Comparison of ENCODE assay signal across 9 cellular contexts in genomic region chr16:17377360-17378324, GRCh38.
DNase-seq lines count a peak whose midpoint lies in the region; ATAC-seq, FAIRE-seq and TF ChIP-seq lines count a peak whose summit lies in the region.
"Had no signal": no experiment of that assay in that cellular context is flagged by ENCODE, and none has a peak within 500 bp of the region (broad histone marks: within the 10 kb centered on the region; RNA-seq: fewer than 3 reads in every experiment).

No MANE protein-coding gene starts in this region.

- H3K18ac ChIP-seq in neuronal stem cell (ENCODE audit: low read length) = no peak overlapping the region

- no peak overlapping the region for H2AK5ac ChIP-seq in neuronal stem cell (ENCODE audit: low read depth, low read length)

- no TSS peak for BruUV-seq in Caco-2 (replicated peaks; lab: Mats Ljungman, UMichigan)

- H3K23ac ChIP-seq in neuronal stem cell (ENCODE audit: low read depth, low read length, poor library complexity) = no peak overlapping the region

- H3K4me1 Mint-ChIP-seq in astrocyte (ENCODE audit: low read depth, unreplicated experiment) (peaks cover 27% of the 10 kb centered on the region), Caco-2 (ENCODE audit: low read depth, unreplicated experiment) (no peaks in the 10 kb centered on the region)

- H2BK5ac ChIP-seq in neuronal stem cell (ENCODE audit: low read length) = no peak overlapping the region

- H3K9ac ChIP-seq in astrocyte (ENCODE audit: low read length) = no peak overlapping the region
- H3K9ac ChIP-seq in neuronal stem cell (ENCODE audit: low read depth, low read length, poor library complexity) = no peak overlapping the region

- peaks cover 2% of the 10 kb centered on the region for H3K27me3 Mint-ChIP-seq in astrocyte (ENCODE audit: low read depth, unreplicated experiment)
- no peaks in the 10 kb centered on the region for H3K27me3 Mint-ChIP-seq in Caco-2 (ENCODE audit: insufficient read depth, unreplicated experiment)

- H3K27ac Mint-ChIP-seq in astrocyte (ENCODE audit: unreplicated experiment) (no peak overlapping the region), Caco-2 (ENCODE audit: unreplicated experiment) (no peak overlapping the region)
- H3K27ac Mint-ChIP-seq: T-helper 1 cell treated with Interleukin-12 subunit alpha and Interleukin-12 subunit beta and Interleukin-4 antibody, amounts not matched to agents 30 μg/mL and 1 μg/mL, for 36 hours had no signal

- TF ChIP-seq POLR2A in GM12892 (IDR thresholded peaks at IDR 0.05; ENCODE audit: low read depth, low read length) = no peak

- no peaks in the 10 kb centered on the region for H3K9me3 Mint-ChIP-seq in astrocyte (ENCODE audit: unreplicated experiment)
- H3K9me3 Mint-ChIP-seq in Caco-2 (ENCODE audit: unreplicated experiment) = no peaks in the 10 kb centered on the region
- H3K9me3 Mint-ChIP-seq: T-helper 1 cell treated with Interleukin-12 subunit alpha and Interleukin-12 subunit beta and Interleukin-4 antibody, amounts not matched to agents 30 μg/mL and 1 μg/mL, for 36 hours had no signal

- H3K79me2 ChIP-seq in astrocyte (ENCODE audit: insufficient read depth, low read length) = peaks cover 65% of the 10 kb centered on the region

- H4K20me1 ChIP-seq in astrocyte (ENCODE audit: insufficient read depth, low read length) = peaks cover 91% of the 10 kb centered on the region

- no CpG with 5 or more reads among the region's 11 CpGs for WGBS in neuronal stem cell (ENCODE audit: extremely low coverage in 2 of 2, insufficient read length in 2 of 2, insufficient replicate concordance in 1 of 2), 2 donors

- H3K4me3 Mint-ChIP-seq in astrocyte (ENCODE audit: unreplicated experiment) = no peak overlapping the region
- H3K4me3 Mint-ChIP-seq in Caco-2 (ENCODE audit: unreplicated experiment) = no peak overlapping the region
- H3K4me3 Mint-ChIP-seq: T-helper 1 cell treated with Interleukin-12 subunit alpha and Interleukin-12 subunit beta and Interleukin-4 antibody, amounts not matched to agents 30 μg/mL and 1 μg/mL, for 36 hours had no signal

- DNase-seq in GM12892 (ENCODE audit: insufficient read length) = peak; percentile 33
- peak; percentile 46 for DNase-seq in astrocyte (ENCODE audit: low read depth)
- peak; percentile 47 for DNase-seq in neuronal stem cell (ENCODE audit: low spot score)
- no peak for DNase-seq in activated effector memory CD4-positive, alpha-beta T cell treated with anti-CD3 and anti-CD28 coated beads, Interleukin-2, amount 50 U/mL, for 16 hours
- DNase-seq in Caco-2 = no peak
- no peak for DNase-seq in DMS 273 (lab: John Stamatoyannopoulos, UW; ENCODE audit: unreplicated experiment)
- DNase-seq in BE2C = no peak

- POLR2A ChIA-PET in Caco-2 (lab: Charles Lee) = no interaction called here

- H3K9me3 ChIP-seq in astrocyte (ENCODE audit: insufficient read depth, low read depth, low read length) (no peaks in the 10 kb centered on the region), neuronal stem cell (replicated peaks in 1 of 2; ENCODE audit: control insufficient read depth in 2 of 2, insufficient read depth in 1 of 2, low read depth in 1 of 2, low read length in 2 of 2) (no peaks in the 10 kb centered on the region), Caco-2 (no peaks in the 10 kb centered on the region), BE2C (no peaks in the 10 kb centered on the region)

- FAIRE-seq in GM12892 (lab: Jason Lieb, UNC) (peak; percentile 74), astrocyte (lab: Jason Lieb, UNC) (peak; percentile 17)

- H3K4ac ChIP-seq in neuronal stem cell (ENCODE audit: low read length) = no peak overlapping the region

- CTCF ChIA-PET in Caco-2 (lab: Charles Lee) = no interaction called here

- no peak overlapping the region for H4K91ac ChIP-seq in neuronal stem cell (ENCODE audit: low read depth, low read length, poor library complexity)

- H2BK15ac ChIP-seq in neuronal stem cell (ENCODE audit: low read length) = no peak overlapping the region

- no peak overlapping the region for H4K8ac ChIP-seq in neuronal stem cell (ENCODE audit: low read depth, low read length)

- intact Hi-C loops in Caco-2 (cut with micrococcal nuclease; ENCODE audit: unreplicated experiment) = no loop called here

- H2BK12ac ChIP-seq in neuronal stem cell (ENCODE audit: low read length) = no peak overlapping the region

- H2AFZ ChIP-seq in astrocyte (ENCODE audit: low read depth, low read length) = no peak overlapping the region
- no peak overlapping the region for H2AFZ ChIP-seq in neuronal stem cell (ENCODE audit: low read length)

- ATAC-seq in HG03064 (IDR thresholded peaks at IDR 0.05; ENCODE audit: low read depth, unreplicated experiment) = peak; percentile 72

- TF ChIP-seq CTCF in astrocyte (IDR thresholded peaks at IDR 0.05; ENCODE audit: insufficient read depth, low read depth, low read length) (no peak), Caco-2 (IDR thresholded peaks at IDR 0.05; ENCODE audit: insufficient read depth in 1 of 2, low read depth in 1 of 2, low read length in 1 of 2, severe bottlenecking in 1 of 2, unreplicated experiment in 1 of 2) (no peak), BE2C (IDR thresholded peaks at IDR 0.05; ENCODE audit: low read depth, low read length) (no peak)

- H3K36me3 ChIP-seq in astrocyte (ENCODE audit: insufficient read depth, low read length) (no peaks in the 10 kb centered on the region), neuronal stem cell (replicated peaks in 1 of 2; ENCODE audit: control insufficient read depth in 2 of 2, insufficient read depth in 2 of 2, low read length in 2 of 2) (no peaks in the 10 kb centered on the region), Caco-2 (ENCODE audit: control insufficient read depth, insufficient read depth, low read length) (no peaks in the 10 kb centered on the region), BE2C (no peaks in the 10 kb centered on the region)

- H3K27ac ChIP-seq in astrocyte (ENCODE audit: low read depth, low read length) (no peak overlapping the region), neuronal stem cell (replicated peaks; ENCODE audit: low read length) (no peak overlapping the region)

- peaks cover 3% of the 10 kb centered on the region for H3K4me1 ChIP-seq in astrocyte (ENCODE audit: insufficient read depth, low read length)
- peaks cover 11 to 25% of the 10 kb centered on the region in 2 donors for H3K4me1 ChIP-seq in neuronal stem cell (ENCODE audit: control insufficient read depth in 2 of 2, insufficient read depth in 1 of 2, low read depth in 1 of 2, low read length in 2 of 2)
- H3K4me1 ChIP-seq in Caco-2 = no peaks in the 10 kb centered on the region
- H3K4me1 ChIP-seq in BE2C = peaks cover 22% of the 10 kb centered on the region

- no peak overlapping the region for H3K14ac ChIP-seq in neuronal stem cell (ENCODE audit: low read length)

- no peaks in the 10 kb centered on the region for H3K79me1 ChIP-seq in neuronal stem cell (ENCODE audit: low read depth, low read length)

- H3K36me3 Mint-ChIP-seq in astrocyte (ENCODE audit: low read depth, unreplicated experiment) (peaks cover 3% of the 10 kb centered on the region), Caco-2 (ENCODE audit: insufficient read depth, unreplicated experiment) (no peaks in the 10 kb centered on the region)

- no peaks in the 10 kb centered on the region for H3K27me3 ChIP-seq in astrocyte (ENCODE audit: insufficient read depth, low read length)
- peaks cover 0 to 4% (median 0%) of the 10 kb centered on the region in 3 experiments for H3K27me3 ChIP-seq in neuronal stem cell (ENCODE audit: control insufficient read depth in 3 of 3, insufficient read depth in 3 of 3, low read depth in 1 of 3, low read length in 3 of 3)
- no peaks in the 10 kb centered on the region for H3K27me3 ChIP-seq in Caco-2 (replicated peaks; ENCODE audit: control insufficient read depth, insufficient read depth, low read length)
- no peaks in the 10 kb centered on the region for H3K27me3 ChIP-seq in BE2C

- H2BK120ac ChIP-seq in neuronal stem cell (ENCODE audit: low read depth, low read length) = no peak overlapping the region

- H3K4me2 ChIP-seq in astrocyte (ENCODE audit: low read length) = no peak overlapping the region
- no peak overlapping the region for H3K4me2 ChIP-seq in neuronal stem cell (ENCODE audit: insufficient read depth, low read length, poor library complexity, severe bottlenecking)

- H3K4me3 ChIP-seq in astrocyte (ENCODE audit: insufficient read depth, low read depth, low read length) (no peak overlapping the region), neuronal stem cell (ENCODE audit: low read length in 2 of 2) (no peak overlapping the region), Caco-2 (ENCODE audit: low read depth, low read length) (no peak overlapping the region), BE2C (ENCODE audit: low read depth, low read length) (no peak overlapping the region)

Comparison
In these comparisons a context has a peak if more than half of its experiments do, and no peak if none do; other contexts are left out.
1. DNase-seq: peak in GM12892 (single experiment), astrocyte (single experiment) and neuronal stem cell (single experiment); none in activated effector memory CD4-positive, alpha-beta T cell treated with anti-CD3 and anti-CD28 coated beads, Interleukin-2, amount 50 U/mL, for 16 hours (single experiment), Caco-2 (0 of 2), DMS 273 (single experiment) and BE2C (single experiment).